Comparison of ENCODE assay signal across 8 cellular contexts in the genomic region with DNA sequence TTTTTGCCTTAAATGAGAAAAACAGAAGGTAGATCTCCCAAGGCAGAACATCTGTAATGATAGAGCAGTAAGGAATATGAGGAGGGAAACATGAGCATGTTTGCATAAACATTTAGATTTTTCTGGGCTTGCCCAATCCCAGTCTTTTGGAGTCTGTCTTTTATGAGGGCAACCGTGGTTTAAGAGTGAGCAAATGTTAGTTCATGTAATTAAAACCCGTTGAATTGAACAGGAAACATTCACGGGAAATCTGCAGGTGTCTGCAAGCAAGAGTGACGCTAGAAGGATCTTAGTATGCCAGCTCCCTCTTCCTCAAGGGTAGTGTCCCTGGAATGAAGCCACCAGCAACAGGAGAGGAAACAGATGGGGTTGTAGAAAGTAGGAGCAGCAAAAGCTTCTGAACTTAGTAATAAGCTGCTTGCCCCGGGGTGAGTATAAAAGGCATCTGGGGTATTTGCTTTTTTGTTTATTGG.
DNase-seq lines count a peak whose midpoint lies in the region; ATAC-seq, FAIRE-seq and TF ChIP-seq lines count a peak whose summit lies in the region.

No MANE protein-coding gene starts in this region.

- no peaks in the 10 kb centered on the region for H3K27me3 Mint-ChIP-seq in activated T-cell treated with anti-CD3 and anti-CD28 coated beads, Interleukin-2, amount 50 U/mL, for 72 hours (ENCODE audit: low read depth)
- no peaks in the 10 kb centered on the region for H3K27me3 Mint-ChIP-seq in dendritic cell treated with granulocyte-macrophage colony-stimulating factor and Interleukin-4, amounts not matched to agents 40 ng/mL and 50 ng/mL, for 4 days
- no peaks in the 10 kb centered on the region for H3K27me3 Mint-ChIP-seq in natural killer cell (ENCODE audit: low read depth in 2 of 2)

- H3K4me1 Mint-ChIP-seq in activated T-cell treated with anti-CD3 and anti-CD28 coated beads, Interleukin-2, amount 50 U/mL, for 72 hours (ENCODE audit: low read depth): peaks cover 80% of the 10 kb centered on the region
- H3K4me1 Mint-ChIP-seq in dendritic cell treated with granulocyte-macrophage colony-stimulating factor and Interleukin-4, amounts not matched to agents 40 ng/mL and 50 ng/mL, for 4 days (ENCODE audit: low read depth): peaks cover 64% of the 10 kb centered on the region
- H3K4me1 Mint-ChIP-seq in natural killer cell: peaks cover 39% of the 10 kb centered on the region in 2 donors

- H3K4me3 Mint-ChIP-seq in activated T-cell treated with anti-CD3 and anti-CD28 coated beads, Interleukin-2, amount 50 U/mL, for 72 hours: peak overlapping the region; percentile 96 to 97
- peak overlapping the region; percentile 52 for H3K4me3 Mint-ChIP-seq in dendritic cell treated with granulocyte-macrophage colony-stimulating factor and Interleukin-4, amounts not matched to agents 40 ng/mL and 50 ng/mL, for 4 days
- peak overlapping the region; percentile 82 for H3K4me3 Mint-ChIP-seq in natural killer cell

- intact Hi-C loops in dendritic cell treated with granulocyte-macrophage colony-stimulating factor and Interleukin-4, amounts not matched to agents 40 ng/mL and 50 ng/mL, for 4 days (cut with micrococcal nuclease): loop anchor here (5.0 kb wide), 1 partner anchor 40 kb away; no protein-coding TSS in a partner anchor
- intact Hi-C loops in natural killer cell (cut with micrococcal nuclease): loop anchor here (5.0 kb wide), 1 partner anchor 40 kb away; no protein-coding TSS in a partner anchor

- no peak for DNase-seq in activated T-cell treated with anti-CD3 and anti-CD28 coated beads, Interleukin-2, amount 50 U/mL, for 72 hours
- no peak for DNase-seq in activated T-cell treated with anti-CD3 and anti-CD28 coated beads, Interleukin-2, amount 50 U/mL, for 1 hour
- DNase-seq in NCI-H774 (lab: John Stamatoyannopoulos, UW) (peak; percentile 30), natural killer cell (no peak), T1000 (lab: John Stamatoyannopoulos, UW) (no peak), frontal cortex (ENCODE audit: low spot score in 2 of 2) (no peak)

- H3K27ac Mint-ChIP-seq in activated T-cell treated with anti-CD3 and anti-CD28 coated beads, Interleukin-2, amount 50 U/mL, for 72 hours: peak overlapping the region; percentile 99
- H3K27ac Mint-ChIP-seq in dendritic cell treated with granulocyte-macrophage colony-stimulating factor and Interleukin-4, amounts not matched to agents 40 ng/mL and 50 ng/mL, for 4 days: peak overlapping the region; percentile 96
- peak overlapping the region; percentile 92 to 95 for H3K27ac Mint-ChIP-seq in natural killer cell

- ATAC-seq in activated T-cell treated with anti-CD3 and anti-CD28 coated beads, Interleukin-2, amount 50 U/mL, for 72 hours (replicated peaks in 1 of 2): no peak
- ATAC-seq in natural killer cell: no peak
- ATAC-seq in GM21381 (IDR thresholded peaks at IDR 0.05; ENCODE audit: unreplicated experiment): no peak

- TF ChIP-seq CTCF in natural killer cell (IDR thresholded peaks at IDR 0.05): no peak

- no peaks in the 10 kb centered on the region for H3K36me3 Mint-ChIP-seq in activated T-cell treated with anti-CD3 and anti-CD28 coated beads, Interleukin-2, amount 50 U/mL, for 72 hours (ENCODE audit: insufficient read depth in 2 of 2)
- H3K36me3 Mint-ChIP-seq in dendritic cell treated with granulocyte-macrophage colony-stimulating factor and Interleukin-4, amounts not matched to agents 40 ng/mL and 50 ng/mL, for 4 days (ENCODE audit: low read depth): no peaks in the 10 kb centered on the region
- no peaks in the 10 kb centered on the region for H3K36me3 Mint-ChIP-seq in natural killer cell

- H3K9me3 Mint-ChIP-seq in activated T-cell treated with anti-CD3 and anti-CD28 coated beads, Interleukin-2, amount 50 U/mL, for 72 hours: peaks cover 0 to under 1% of the 10 kb centered on the region in 2 donors
- H3K9me3 Mint-ChIP-seq in dendritic cell treated with granulocyte-macrophage colony-stimulating factor and Interleukin-4, amounts not matched to agents 40 ng/mL and 50 ng/mL, for 4 days: no peaks in the 10 kb centered on the region
- no peaks in the 10 kb centered on the region for H3K9me3 Mint-ChIP-seq in natural killer cell

- FAIRE-seq in frontal cortex (lab: Jason Lieb, UNC): no peak
